Comparison of ENCODE assay signal across 14 cellular contexts in the genomic region with DNA sequence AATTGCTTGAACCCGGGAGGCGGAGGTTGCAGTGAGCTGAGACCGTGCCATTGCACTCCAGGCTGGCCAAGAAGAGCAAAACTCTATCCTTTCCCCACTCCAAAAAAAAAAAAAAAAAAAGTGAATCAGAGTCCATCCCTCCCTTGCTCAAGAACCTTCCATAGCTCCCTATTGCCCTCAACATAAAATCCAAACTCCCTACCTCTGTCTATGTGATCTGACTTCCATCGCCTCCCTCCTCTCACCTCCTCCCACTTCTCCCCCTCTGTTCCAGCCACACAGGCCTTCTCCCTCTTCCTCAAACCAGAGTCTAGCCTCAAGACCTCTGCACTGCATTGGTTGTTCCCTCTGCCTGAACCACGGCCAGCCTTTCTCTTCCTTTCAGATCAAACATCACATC. TPM values are rescaled to one million over a fixed set of nuclear protein-coding genes. Genes with fewer than 3 reads are reported as not detected.
DNase-seq lines count a peak whose midpoint lies in the region; ATAC-seq, FAIRE-seq and TF ChIP-seq lines count a peak whose summit lies in the region.
"Had no signal": no experiment of that assay in that cellular context is flagged by ENCODE, and none has a peak within 500 bp of the region (broad histone marks: within the 10 kb centered on the region; RNA-seq: fewer than 3 reads in every experiment).

No MANE protein-coding gene starts in this region.

- ATAC-seq in HCT116 = no peak
- no peak for ATAC-seq in K562
- no peak for ATAC-seq in HG03135 (IDR thresholded peaks at IDR 0.05; ENCODE audit: unreplicated experiment)
- ATAC-seq in activated T-cell treated with anti-CD3 and anti-CD28 coated beads, Interleukin-2, amount 50 U/mL, for 72 hours (replicated peaks in 1 of 2) = no peak

- no peak for TF ChIP-seq EP300 in K562 (IDR thresholded peaks at IDR 0.05; ENCODE audit: low read length)

- H3K79me2 ChIP-seq in HCT116 (ENCODE audit: insufficient read depth, low read length) (no peaks in the 10 kb centered on the region), K562 (ENCODE audit: control insufficient read depth, insufficient read depth, low read length) (peaks cover 7% of the 10 kb centered on the region; the same call in 1 of the 3 replicates)

- in situ Hi-C loops in K562 (cut with MboI) = no loop called here

- TF ChIP-seq POLR2A in HCT116 (IDR thresholded peaks at IDR 0.05; ENCODE audit: borderline replicate concordance, extremely low read depth, insufficient read depth, insufficient read length) (no peak), K562 (conservative IDR thresholded peaks at IDR 0.05) (no peak)

- TF ChIP-seq RAD21 in HCT116 (IDR thresholded peaks at IDR 0.05; ENCODE audit: low read depth) (no peak), K562 (CRISPR knock-in tag; conservative IDR thresholded peaks at IDR 0.05 in 1 of 2, IDR thresholded peaks at IDR 0.05 in 1 of 2) (no peak)

- H4K20me1 ChIP-seq in BLaER1 treated with 17β-estradiol and CSF1 and Interleukin-3, amounts not matched to agents 10 nM and 100 nM = no peaks in the 10 kb centered on the region
- H4K20me1 ChIP-seq in HCT116 (ENCODE audit: insufficient read depth) (no peaks in the 10 kb centered on the region), K562 (replicated peaks; ENCODE audit: control insufficient read depth, insufficient read depth, low read length) (no peaks in the 10 kb centered on the region)

- H3K27me3 Mint-ChIP-seq in progenitor cell of endocrine pancreas = no peaks in the 10 kb centered on the region
- H3K27me3 Mint-ChIP-seq in activated T-cell treated with anti-CD3 and anti-CD28 coated beads, Interleukin-2, amount 50 U/mL, for 72 hours (ENCODE audit: low read depth) = no peaks in the 10 kb centered on the region

- BruUV-seq in HCT116 (replicated peaks; lab: Mats Ljungman, UMichigan) (no TSS peak), K562 (replicated peaks; lab: Mats Ljungman, UMichigan) (no TSS peak)

- CTCF ChIA-PET in HCT116 (lab: Charles Lee) (interaction anchor here (1.2 kb wide), 1 partner anchor 65 kb away, joined by 4 read pairs; no protein-coding TSS in a partner anchor), K562 (lab: Yijun Ruan, JAX; ENCODE audit: low intra/inter-chr PET ratio) (no interaction called here), GM10248 (lab: Yijun Ruan, JAX) (interaction anchor here (0.9 to 2.2 kb wide), 3 partner anchors 36 to 76 kb away, joined by 3 to 6 read pairs (median 5); no protein-coding TSS in a partner anchor)

- H3K27ac Mint-ChIP-seq in progenitor cell of endocrine pancreas = peak overlapping the region; percentile 67
- no peak overlapping the region for H3K27ac Mint-ChIP-seq in activated T-cell treated with anti-CD3 and anti-CD28 coated beads, Interleukin-2, amount 50 U/mL, for 72 hours

- H3K4me1 ChIP-seq in BLaER1 treated with 17β-estradiol and CSF1 and Interleukin-3, amounts not matched to agents 10 nM and 100 nM = peaks cover 21 to 68% (median 53%) of the 10 kb centered on the region in 10 experiments
- H3K4me1 ChIP-seq in HCT116 (ENCODE audit: control insufficient read depth in 1 of 2, insufficient read depth in 2 of 2, low read length in 2 of 2) (peaks cover 34 to 54% of the 10 kb centered on the region in 2 experiments), K562 (replicated peaks in 1 of 2; ENCODE audit: control insufficient read depth in 2 of 2, insufficient read depth in 2 of 2, low read length in 2 of 2) (peaks cover 40 to 56% of the 10 kb centered on the region in 2 experiments)

- TF ChIP-seq CTCF in HCT116 (IDR thresholded peaks at IDR 0.05 in 2 of 3, conservative IDR thresholded peaks at IDR 0.05 in 1 of 3; ENCODE audit: borderline replicate concordance in 1 of 3, insufficient read depth in 1 of 3, low read depth in 2 of 3, low read length in 2 of 3) (no peak), K562 (IDR thresholded peaks at IDR 0.05 in 2 of 3, conservative IDR thresholded peaks at IDR 0.05 in 1 of 3; ENCODE audit: insufficient read depth in 2 of 3, low read depth in 1 of 3, low read length in 3 of 3) (no peak), progenitor cell of endocrine pancreas (IDR thresholded peaks at IDR 0.05; ENCODE audit: unreplicated experiment) (no peak), GM10248 (IDR thresholded peaks at IDR 0.05; ENCODE audit: control extremely low read depth, extremely low read depth, low read depth, missing control alignments) (no peak)

- intact Hi-C loops in HCT116 (cut with micrococcal nuclease) = no loop called here
- intact Hi-C loops in K562 (cut with micrococcal nuclease) = loop anchor here (5.0 kb wide), 1 partner anchor 33 kb away; no protein-coding TSS in a partner anchor

- no peaks in the 10 kb centered on the region for H3K9me3 ChIP-seq in BLaER1 treated with 17β-estradiol and CSF1 and Interleukin-3, amounts not matched to agents 10 nM and 100 nM (replicated peaks in 1 of 11)
- H3K9me3 ChIP-seq in HCT116 (ENCODE audit: control insufficient read depth in 1 of 2, insufficient read depth in 1 of 2, low read depth in 1 of 2, low read length in 2 of 2) (no peaks in the 10 kb centered on the region), K562 (replicated peaks; ENCODE audit: control insufficient read depth, insufficient read depth, low read depth, low read length) (no peaks in the 10 kb centered on the region)

- H3K4me3 Mint-ChIP-seq in progenitor cell of endocrine pancreas (ENCODE audit: low read depth) = no peak overlapping the region
- peak overlapping the region in 1 of 2 donors; percentile 24 for H3K4me3 Mint-ChIP-seq in activated T-cell treated with anti-CD3 and anti-CD28 coated beads, Interleukin-2, amount 50 U/mL, for 72 hours

- no peak for FAIRE-seq in K562 (lab: Jason Lieb, UNC)
- FAIRE-seq: G401.6, GM19239 had no signal

- no peak overlapping the region for H3K9ac ChIP-seq in BLaER1 treated with 17β-estradiol and CSF1 and Interleukin-3, amounts not matched to agents 10 nM and 100 nM
- H3K9ac ChIP-seq in HCT116 (ENCODE audit: low read length) (no peak overlapping the region), K562 (ENCODE audit: insufficient read depth in 1 of 2, low read depth in 2 of 2, low read length in 2 of 2) (peak overlapping the region in 1 of 2 experiments; percentile 38; a peak in 1 of 4 replicates)

- peak overlapping the region in 7 of 11 experiments; percentile 42 to 75 (median 57); a peak in 8 of 22 replicates for H3K4me2 ChIP-seq in BLaER1 treated with 17β-estradiol and CSF1 and Interleukin-3, amounts not matched to agents 10 nM and 100 nM
- H3K4me2 ChIP-seq in HCT116 (ENCODE audit: low read length) = peak overlapping the region; percentile 42
- H3K4me2 ChIP-seq in K562 (ENCODE audit: insufficient read depth, low read length) = no peak overlapping the region

- no peaks in the 10 kb centered on the region for H3K9me2 ChIP-seq in HCT116 (ENCODE audit: insufficient read depth)

- RAD21 ChIA-PET in HCT116 (lab: Charles Lee; ENCODE audit: low non-redundant PET in 1 of 2, low total read pairs in 2 of 2, uncharacterized antibody in 2 of 2, unreplicated experiment in 2 of 2) = interaction anchor here (0.6 to 1.3 kb wide), 3 partner anchors 65 to 87 kb away, joined by 3 to 7 read pairs (median 5); no protein-coding TSS in a partner anchor

- no peak overlapping the region for H3K4me3 ChIP-seq in BLaER1 treated with 17β-estradiol and CSF1 and Interleukin-3, amounts not matched to agents 10 nM and 100 nM
- H3K4me3 ChIP-seq in HCT116 (replicated peaks in 1 of 2; ENCODE audit: low read depth in 1 of 2, low read length in 2 of 2) = no peak overlapping the region
- no peak overlapping the region for H3K4me3 ChIP-seq in K562

- H3K36me3 ChIP-seq in BLaER1 treated with 17β-estradiol and CSF1 and Interleukin-3, amounts not matched to agents 10 nM and 100 nM = no peaks in the 10 kb centered on the region
- no peaks in the 10 kb centered on the region for H3K36me3 ChIP-seq in HCT116 (ENCODE audit: control insufficient read depth in 1 of 2, insufficient read depth in 2 of 2, low read length in 2 of 2)
- no peaks in the 10 kb centered on the region for H3K36me3 ChIP-seq in K562 (ENCODE audit: control insufficient read depth, insufficient read depth, low read length)

- no peaks in the 10 kb centered on the region for H3K36me3 Mint-ChIP-seq in progenitor cell of endocrine pancreas (ENCODE audit: insufficient read depth)
- H3K36me3 Mint-ChIP-seq in activated T-cell treated with anti-CD3 and anti-CD28 coated beads, Interleukin-2, amount 50 U/mL, for 72 hours (ENCODE audit: insufficient read depth in 2 of 2) = no peaks in the 10 kb centered on the region

- 74% methylated on average over 5 of the region's 5 CpGs for WGBS in K562 (ENCODE audit: insufficient coverage, low coverage, missing lambda C conversion rate)

- no peaks in the 10 kb centered on the region for H3K9me1 ChIP-seq in K562 (ENCODE audit: control insufficient read depth, insufficient read depth, low read length)

- H3K9me3 Mint-ChIP-seq in progenitor cell of endocrine pancreas (ENCODE audit: low read depth) = no peaks in the 10 kb centered on the region
- H3K9me3 Mint-ChIP-seq in activated T-cell treated with anti-CD3 and anti-CD28 coated beads, Interleukin-2, amount 50 U/mL, for 72 hours = no peaks in the 10 kb centered on the region

- H2AFZ ChIP-seq in HCT116 (ENCODE audit: low read depth, low read length, poor library complexity, severe bottlenecking) (peak overlapping the region; percentile 77), K562 (ENCODE audit: low read depth, low read length) (peak overlapping the region; percentile 51; the same call in 1 of the 2 replicates)

- no peak for DNase-seq in HCT116 (ENCODE audit: low read depth, low spot score)
- DNase-seq in K562 (ENCODE audit: extremely low read depth in 1 of 4, low spot score in 3 of 4) = no peak
- DNase-seq in progenitor cell of endocrine pancreas (ENCODE audit: low spot score, unreplicated experiment) = no peak
- no peak for DNase-seq in GM10248 (ENCODE audit: extremely low spot score)
- DNase-seq in activated T-cell treated with anti-CD3 and anti-CD28 coated beads, Interleukin-2, amount 50 U/mL, for 72 hours = no peak
- DNase-seq: DMS79 treated with DMSO at 0.1 percent for 48 hours, NCI-H1105 treated with DMSO at 0.1 percent for 48 hours, NCI-H187, NCI-H446 had no signal

- peaks cover 0 to 16% (median 0%) of the 10 kb centered on the region in 11 experiments; a peak in 4 of 22 replicates for H3K27me3 ChIP-seq in BLaER1 treated with 17β-estradiol and CSF1 and Interleukin-3, amounts not matched to agents 10 nM and 100 nM
- H3K27me3 ChIP-seq in HCT116 (ENCODE audit: insufficient read depth, low read length) = no peaks in the 10 kb centered on the region
- H3K27me3 ChIP-seq in K562 (ENCODE audit: control insufficient read depth in 2 of 2, insufficient read depth in 2 of 2, low read length in 2 of 2) = no peaks in the 10 kb centered on the region

- H3K4me1 Mint-ChIP-seq in progenitor cell of endocrine pancreas (ENCODE audit: low read depth) = peaks cover 26% of the 10 kb centered on the region
- peaks cover 36% of the 10 kb centered on the region for H3K4me1 Mint-ChIP-seq in activated T-cell treated with anti-CD3 and anti-CD28 coated beads, Interleukin-2, amount 50 U/mL, for 72 hours (ENCODE audit: low read depth)

- POLR2A ChIA-PET in HCT116 (lab: Charles Lee) = interaction anchor here (0.6 to 1.2 kb wide), 3 partner anchors 13 to 239 kb away, joined by 3 to 5 read pairs (median 4); no protein-coding TSS in a partner anchor
- POLR2A ChIA-PET in K562 (lab: Yijun Ruan, JAX) = interaction anchor here (0.6 to 1.8 kb wide), 4 partner anchors 14 to 57 kb away, joined by 3 to 6 read pairs (median 4); no protein-coding TSS in a partner anchor
- POLR2A ChIA-PET in GM10248 (lab: Yijun Ruan, JAX) = interaction anchor here (0.6 kb wide), 1 partner anchor 95 kb away, joined by 5 read pairs; no protein-coding TSS in a partner anchor

- H3K27ac ChIP-seq in BLaER1 treated with 17β-estradiol and CSF1 and Interleukin-3, amounts not matched to agents 10 nM and 100 nM = peak overlapping the region in 1 of 11 experiments; percentile 35; a peak in 1 of 22 replicates
- H3K27ac ChIP-seq in HCT116 (ENCODE audit: low read depth, low read length) (peak overlapping the region; percentile 24; the same call in 1 of the 2 replicates), K562 (ENCODE audit: extremely low read depth, low read depth, low read length) (peak overlapping the region; percentile 10; the same call in 1 of the 3 replicates)
- H3K27ac ChIP-seq: C4-2B had no signal

RNA-seq across cellular contexts. Expression of gene TLE2, which starts 10.0 kb away (rescaled TPM):
- 35.6 TPM for total RNA-seq in HCT116 (2021; ENCODE audit: unreplicated experiment)
- polyA plus RNA-seq in HCT116 (2012) = 41.3 and 49.3 TPM in 2 replicates
- 30.9 and 72.5 TPM in 2 replicates for total RNA-seq in K562 (2011; cell fraction: chromatin; rRNA removed; ENCODE audit: low replicate concordance)
- total RNA-seq in K562 (2011; cell fraction: nucleolus; rRNA removed) = 30.0 and 48.0 TPM in 2 replicates
- total RNA-seq in K562 (2011; cell fraction: nucleoplasm; rRNA removed) = 19.1 and 21.2 TPM in 2 replicates
- 5.5 and 6.4 TPM in 2 replicates for total RNA-seq in K562 (2014; rRNA removed)
- 2.4 and 2.7 TPM in 2 replicates for total RNA-seq in K562 (2014; rRNA removed; fragmentation: Illumina TruSeq; extraction: Trizol)
- total RNA-seq in K562 (2015; rRNA removed; fragmentation: Illumina TruSeq; extraction: Trizol) = 4.4 and 4.5 TPM in 2 replicates
- 13.1 and 15.2 TPM in 2 replicates for total RNA-seq in K562 (2021)
- 10.7 and 12.0 TPM in 2 replicates for polyA plus RNA-seq in K562 (2011; rRNA removed)
- 6.0 and 17.7 TPM in 2 replicates for polyA plus RNA-seq in K562 (2011; cell fraction: cytosol; rRNA removed)
- 34.3 and 67.6 TPM in 2 replicates for polyA plus RNA-seq in K562 (2011; cell fraction: nucleus; rRNA removed)
- polyA plus RNA-seq in K562 (2012) = 25.8 and 36.0 TPM in 2 replicates
- 6.2 and 8.8 TPM in 2 replicates for polyA plus RNA-seq in K562 (2014; fragmentation: Illumina TruSeq; extraction: Trizol)
- polyA plus RNA-seq in K562 (2014; fragmentation: Nextera tagmentation; extraction: Ambion mirVana) = under 1 TPM; 0.35 to 0.53 TPM
- 10.5 and 10.6 TPM in 2 replicates for polyA plus RNA-seq in K562 (2014; rRNA removed)
- polyA minus RNA-seq in K562 (2011; rRNA and poly(A)+ RNA removed) = 2.9 and 8.1 TPM in 2 replicates
- 10.4 and 11.6 TPM in 2 replicates for polyA minus RNA-seq in K562 (2011; cell fraction: cytosol; rRNA and poly(A)+ RNA removed)
- polyA minus RNA-seq in K562 (2011; cell fraction: nucleus; rRNA and poly(A)+ RNA removed) = 6.6 and 9.0 TPM in 2 replicates
- total RNA-seq in progenitor cell of endocrine pancreas = 147 and 160 TPM in 2 replicates
- total RNA-seq in activated T-cell treated with anti-CD3 and anti-CD28 coated beads, Interleukin-2, amount 50 U/mL, for 72 hours = 10 to 100 TPM; 12.4 to 16.5 TPM

RNA-seq across cellular contexts. Expression of gene TLE5, which starts 23.2 kb away (rescaled TPM):
- total RNA-seq in HCT116 (2021; ENCODE audit: unreplicated experiment) = 263 TPM
- 320 and 329 TPM in 2 replicates for polyA plus RNA-seq in HCT116 (2012)
- 147 and 335 TPM in 2 replicates for total RNA-seq in K562 (2011; cell fraction: chromatin; rRNA removed; ENCODE audit: low replicate concordance)
- total RNA-seq in K562 (2011; cell fraction: nucleolus; rRNA removed) = 259 and 282 TPM in 2 replicates
- total RNA-seq in K562 (2011; cell fraction: nucleoplasm; rRNA removed) = 209 and 242 TPM in 2 replicates
- 264 and 355 TPM in 2 replicates for total RNA-seq in K562 (2014; rRNA removed)
- total RNA-seq in K562 (2014; rRNA removed; fragmentation: Illumina TruSeq; extraction: Trizol) = 75.8 and 89.1 TPM in 2 replicates
- 172 and 178 TPM in 2 replicates for total RNA-seq in K562 (2015; rRNA removed; fragmentation: Illumina TruSeq; extraction: Trizol)
- total RNA-seq in K562 (2021) = 347 and 360 TPM in 2 replicates
- 280 and 366 TPM in 2 replicates for polyA plus RNA-seq in K562 (2011; rRNA removed)
- 357 and 770 TPM in 2 replicates for polyA plus RNA-seq in K562 (2011; cell fraction: cytosol; rRNA removed)
- 343 and 561 TPM in 2 replicates for polyA plus RNA-seq in K562 (2011; cell fraction: nucleus; rRNA removed)
- polyA plus RNA-seq in K562 (2012) = 396 and 430 TPM in 2 replicates
- polyA plus RNA-seq in K562 (2014; fragmentation: Illumina TruSeq; extraction: Trizol) = 235 and 381 TPM in 2 replicates
- polyA plus RNA-seq in K562 (2014; fragmentation: Nextera tagmentation; extraction: Ambion mirVana) = 1 to 10 TPM; 2.0 to 6.2 TPM
- polyA plus RNA-seq in K562 (2014; rRNA removed) = 316 and 334 TPM in 2 replicates
- polyA minus RNA-seq in K562 (2011; rRNA and poly(A)+ RNA removed) = 222 and 305 TPM in 2 replicates
- polyA minus RNA-seq in K562 (2011; cell fraction: cytosol; rRNA and poly(A)+ RNA removed) = 290 and 401 TPM in 2 replicates
- polyA minus RNA-seq in K562 (2011; cell fraction: nucleus; rRNA and poly(A)+ RNA removed) = 64.5 and 71.5 TPM in 2 replicates
- total RNA-seq in progenitor cell of endocrine pancreas = 469 and 507 TPM in 2 replicates
- 100 to 1,000 TPM; 286 to 349 TPM for total RNA-seq in activated T-cell treated with anti-CD3 and anti-CD28 coated beads, Interleukin-2, amount 50 U/mL, for 72 hours

RNA-seq across cellular contexts. Expression of gene GNA11, which starts 55.0 kb away (rescaled TPM):
- 56.5 TPM for total RNA-seq in HCT116 (2021; ENCODE audit: unreplicated experiment)
- polyA plus RNA-seq in HCT116 (2012) = 48.4 and 50.8 TPM in 2 replicates
- total RNA-seq in K562 (2011; cell fraction: chromatin; rRNA removed; ENCODE audit: low replicate concordance) = 18.8 and 42.3 TPM in 2 replicates
- 20.7 and 22.8 TPM in 2 replicates for total RNA-seq in K562 (2011; cell fraction: nucleolus; rRNA removed)
- 12.6 and 17.6 TPM in 2 replicates for total RNA-seq in K562 (2011; cell fraction: nucleoplasm; rRNA removed)
- total RNA-seq in K562 (2014; rRNA removed) = 14.5 and 19.3 TPM in 2 replicates
- 7.0 and 12.7 TPM in 2 replicates for total RNA-seq in K562 (2014; rRNA removed; fragmentation: Illumina TruSeq; extraction: Trizol)
- total RNA-seq in K562 (2015; rRNA removed; fragmentation: Illumina TruSeq; extraction: Trizol) = 13.4 and 16.5 TPM in 2 replicates
- total RNA-seq in K562 (2021) = 24.3 and 24.8 TPM in 2 replicates
- polyA plus RNA-seq in K562 (2011; rRNA removed) = 3.6 and 9.7 TPM in 2 replicates
- 11.1 and 14.7 TPM in 2 replicates for polyA plus RNA-seq in K562 (2011; cell fraction: cytosol; rRNA removed)
- 18.1 and 22.6 TPM in 2 replicates for polyA plus RNA-seq in K562 (2011; cell fraction: nucleus; rRNA removed)
- 22.6 and 23.5 TPM in 2 replicates for polyA plus RNA-seq in K562 (2012)
- polyA plus RNA-seq in K562 (2014; fragmentation: Illumina TruSeq; extraction: Trizol) = 23.5 and 24.5 TPM in 2 replicates
- under 1 TPM; 0.18 to 0.21 TPM for polyA plus RNA-seq in K562 (2014; fragmentation: Nextera tagmentation; extraction: Ambion mirVana)
- polyA plus RNA-seq in K562 (2014; rRNA removed) = 16.6 and 18.2 TPM in 2 replicates
- 1.6 and 10.8 TPM in 2 replicates for polyA minus RNA-seq in K562 (2011; rRNA and poly(A)+ RNA removed)
- polyA minus RNA-seq in K562 (2011; cell fraction: cytosol; rRNA and poly(A)+ RNA removed) = 10.8 and 11.5 TPM in 2 replicates
- 4.6 and 5.7 TPM in 2 replicates for polyA minus RNA-seq in K562 (2011; cell fraction: nucleus; rRNA and poly(A)+ RNA removed)
- 37.9 and 39.5 TPM in 2 replicates for total RNA-seq in progenitor cell of endocrine pancreas
- total RNA-seq in activated T-cell treated with anti-CD3 and anti-CD28 coated beads, Interleukin-2, amount 50 U/mL, for 72 hours = 1 to 10 TPM; 7.7 to 8.4 TPM
